Comparison of ENCODE assay signal across 20 cellular contexts in the genomic region with DNA sequence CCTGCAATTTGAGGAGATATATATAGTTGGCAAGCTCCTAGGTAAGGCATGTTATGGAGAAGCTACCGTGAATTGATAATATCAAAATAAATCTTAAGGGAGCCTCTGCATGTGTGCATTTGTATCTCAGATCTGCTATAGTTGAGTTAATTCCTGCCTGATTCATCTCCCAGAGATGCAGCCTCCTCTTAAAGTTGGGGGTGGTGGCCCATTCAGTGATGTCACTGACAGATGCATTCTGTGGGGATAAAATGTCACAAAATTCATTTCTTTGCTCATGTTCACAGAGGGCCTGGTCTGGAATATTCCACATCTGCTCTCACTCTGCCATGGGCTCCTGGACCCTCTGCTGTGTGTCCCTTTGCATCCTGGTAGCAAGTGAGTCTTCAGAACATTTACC.
DNase-seq lines count a peak whose midpoint lies in the region; ATAC-seq and TF ChIP-seq lines count a peak whose summit lies in the region.
"Had no signal": no experiment of that assay in that cellular context is flagged by ENCODE, and none has a peak within 500 bp of the region (broad histone marks: within the 10 kb centered on the region; RNA-seq: fewer than 3 reads in every experiment).

No MANE protein-coding gene starts in this region.

- H2AFZ ChIP-seq in smooth muscle cell (ENCODE audit: low read depth), result no peak overlapping the region

- no peak for ATAC-seq in activated naive CD4-positive, alpha-beta T cell treated with anti-CD3 and anti-CD28 coated beads, Interleukin-2, amount 50 U/mL, for 72 hours
- no peak for ATAC-seq in HG03354 (IDR thresholded peaks at IDR 0.05; ENCODE audit: poor library complexity, severe bottlenecking, unreplicated experiment)
- ATAC-seq in stimulated activated memory B cell treated with anti-CD40 and anti-IgM and Interleukin-4, amounts not matched to agents 10 μg/mL and 1 μg/mL and 100 μg/mL, for 72 hours, result no peak
- ATAC-seq: GM12878, heart left ventricle had no signal

- in situ Hi-C loops in brain microvascular endothelial cell (cut with HindIII; ENCODE audit: low pct_ligation_motif_present, low sequenced_read_pairs), result no loop called here

- no peaks in the 10 kb centered on the region for H3K79me2 ChIP-seq in smooth muscle cell (ENCODE audit: low read depth)

- H3K36me3 Mint-ChIP-seq in activated naive CD4-positive, alpha-beta T cell treated with anti-CD3 and anti-CD28 coated beads, Interleukin-2, amount 50 U/mL, for 24 hours, result no peaks in the 10 kb centered on the region
- no peaks in the 10 kb centered on the region for H3K36me3 Mint-ChIP-seq in activated naive CD4-positive, alpha-beta T cell treated with anti-CD3 and anti-CD28 coated beads, Interleukin-2, amount 50 U/mL, for 72 hours
- no peaks in the 10 kb centered on the region for H3K36me3 Mint-ChIP-seq in stimulated activated memory B cell treated with anti-CD40 and anti-IgM and Interleukin-4, amounts not matched to agents 10 μg/mL and 1 μg/mL and 100 μg/mL, for 72 hours

- no peaks in the 10 kb centered on the region for H3K9me3 Mint-ChIP-seq in activated naive CD4-positive, alpha-beta T cell treated with anti-CD3 and anti-CD28 coated beads, Interleukin-2, amount 50 U/mL, for 24 hours
- no peaks in the 10 kb centered on the region for H3K9me3 Mint-ChIP-seq in activated naive CD4-positive, alpha-beta T cell treated with anti-CD3 and anti-CD28 coated beads, Interleukin-2, amount 50 U/mL, for 72 hours
- H3K9me3 Mint-ChIP-seq in stimulated activated memory B cell treated with anti-CD40 and anti-IgM and Interleukin-4, amounts not matched to agents 10 μg/mL and 1 μg/mL and 100 μg/mL, for 72 hours, result no peaks in the 10 kb centered on the region
- H3K9me3 Mint-ChIP-seq: immature natural killer cell had no signal

- H3K27ac Mint-ChIP-seq in activated naive CD4-positive, alpha-beta T cell treated with anti-CD3 and anti-CD28 coated beads, Interleukin-2, amount 50 U/mL, for 24 hours, result no peak overlapping the region
- H3K27ac Mint-ChIP-seq in activated naive CD4-positive, alpha-beta T cell treated with anti-CD3 and anti-CD28 coated beads, Interleukin-2, amount 50 U/mL, for 72 hours, result no peak overlapping the region
- no peak overlapping the region for H3K27ac Mint-ChIP-seq in stimulated activated memory B cell treated with anti-CD40 and anti-IgM and Interleukin-4, amounts not matched to agents 10 μg/mL and 1 μg/mL and 100 μg/mL, for 72 hours
- H3K27ac Mint-ChIP-seq: immature natural killer cell had no signal

- H3K9me3 ChIP-seq in smooth muscle cell (replicated peaks; ENCODE audit: low read depth), result no peaks in the 10 kb centered on the region
- H3K9me3 ChIP-seq: adrenal gland, esophagus squamous epithelium, HAP-1, heart left ventricle had no signal

- H3K4me1 Mint-ChIP-seq in activated naive CD4-positive, alpha-beta T cell treated with anti-CD3 and anti-CD28 coated beads, Interleukin-2, amount 50 U/mL, for 24 hours, result no peaks in the 10 kb centered on the region
- peaks cover 9% of the 10 kb centered on the region for H3K4me1 Mint-ChIP-seq in stimulated activated memory B cell treated with anti-CD40 and anti-IgM and Interleukin-4, amounts not matched to agents 10 μg/mL and 1 μg/mL and 100 μg/mL, for 72 hours

- H3F3A ChIP-seq in smooth muscle cell (ENCODE audit: low read depth), result peaks cover 4% of the 10 kb centered on the region

- H3K9ac ChIP-seq in smooth muscle cell (ENCODE audit: low read depth), result no peak overlapping the region

- TF ChIP-seq CTCF in brain microvascular endothelial cell (IDR thresholded peaks at IDR 0.05; ENCODE audit: low read depth, low read length, missing control alignments) (no peak), smooth muscle cell (IDR thresholded peaks at IDR 0.05; ENCODE audit: borderline replicate concordance, insufficient read depth, poor library complexity, severe bottlenecking) (no peak)

- no peak overlapping the region for H3K27ac ChIP-seq in brain microvascular endothelial cell
- H3K27ac ChIP-seq in smooth muscle cell (ENCODE audit: low read depth), result peak overlapping the region; percentile 4
- H3K27ac ChIP-seq: adrenal gland, esophagus squamous epithelium, heart left ventricle had no signal

- H3K27me3 ChIP-seq in brain microvascular endothelial cell (replicated peaks) (no peaks in the 10 kb centered on the region), smooth muscle cell (ENCODE audit: low read depth) (no peaks in the 10 kb centered on the region)
- H3K27me3 ChIP-seq: adrenal gland, esophagus squamous epithelium had no signal

- peak overlapping the region; percentile 52 for H3K4me2 ChIP-seq in smooth muscle cell

- H3K4me3 ChIP-seq in brain microvascular endothelial cell (ENCODE audit: low read depth, low read length) (no peak overlapping the region), smooth muscle cell (no peak overlapping the region)
- H3K4me3 ChIP-seq: adrenal gland, esophagus squamous epithelium, GM12878, HAP-1, heart left ventricle, lung had no signal

- no peak for DNase-seq in activated naive CD4-positive, alpha-beta T cell treated with anti-CD3 and anti-CD28 coated beads, Interleukin-2, amount 50 U/mL, for 72 hours (ENCODE audit: low spot score in 2 of 2)
- DNase-seq in RKO (ENCODE audit: low spot score), result peak; percentile 91
- DNase-seq in brain microvascular endothelial cell, result peak; percentile 66
- DNase-seq in smooth muscle cell (lab: John Stamatoyannopoulos, UW; ENCODE audit: unreplicated experiment), result no peak
- no peak for DNase-seq in GDM1 (lab: John Stamatoyannopoulos, UW)
- DNase-seq: adrenal gland; effector CD4-positive, alpha-beta T cell; esophagus squamous epithelium; heart left ventricle; immature natural killer cell; NCI-H2029; NCI-H510A; stimulated activated CD4-positive, alpha-beta T cell treated with anti-CD3 and anti-CD28 coated beads, Interleukin-4, amount 100 ng/mL, for 1 hour; T-helper 9 cell had no signal

- peaks cover 1% of the 10 kb centered on the region for H3K27me3 Mint-ChIP-seq in activated naive CD4-positive, alpha-beta T cell treated with anti-CD3 and anti-CD28 coated beads, Interleukin-2, amount 50 U/mL, for 24 hours
- H3K27me3 Mint-ChIP-seq in stimulated activated memory B cell treated with anti-CD40 and anti-IgM and Interleukin-4, amounts not matched to agents 10 μg/mL and 1 μg/mL and 100 μg/mL, for 72 hours, result peaks cover 80% of the 10 kb centered on the region

- peak overlapping the region; percentile 33 for H3K4me3 Mint-ChIP-seq in activated naive CD4-positive, alpha-beta T cell treated with anti-CD3 and anti-CD28 coated beads, Interleukin-2, amount 50 U/mL, for 24 hours
- H3K4me3 Mint-ChIP-seq in stimulated activated memory B cell treated with anti-CD40 and anti-IgM and Interleukin-4, amounts not matched to agents 10 μg/mL and 1 μg/mL and 100 μg/mL, for 72 hours, result no peak overlapping the region
- H3K4me3 Mint-ChIP-seq: immature natural killer cell had no signal

- 73% methylated on average over 1 of the region's 1 CpG for WGBS in smooth muscle cell (ENCODE audit: low lambda C conversion rate)

- H3K36me3 ChIP-seq in brain microvascular endothelial cell (replicated peaks) (no peaks in the 10 kb centered on the region), smooth muscle cell (ENCODE audit: low read depth) (no peaks in the 10 kb centered on the region)
- H3K36me3 ChIP-seq: adrenal gland, esophagus squamous epithelium, HAP-1, heart left ventricle had no signal

- H3K4me1 ChIP-seq in smooth muscle cell (ENCODE audit: low read depth), result peaks cover 5% of the 10 kb centered on the region
- H3K4me1 ChIP-seq: adrenal gland, esophagus squamous epithelium, HAP-1 had no signal

- H4K20me1 ChIP-seq in smooth muscle cell (ENCODE audit: low read depth), result no peaks in the 10 kb centered on the region

Comparison
In these comparisons a context has a peak if more than half of its experiments do, and no peak if none do; other contexts are left out.
1. DNase-seq: peak in RKO (single experiment) and brain microvascular endothelial cell (single experiment); none in activated naive CD4-positive, alpha-beta T cell treated with anti-CD3 and anti-CD28 coated beads, Interleukin-2, amount 50 U/mL, for 72 hours (0 of 2), smooth muscle cell (single experiment) and GDM1 (single experiment).